In the genomic region with DNA sequence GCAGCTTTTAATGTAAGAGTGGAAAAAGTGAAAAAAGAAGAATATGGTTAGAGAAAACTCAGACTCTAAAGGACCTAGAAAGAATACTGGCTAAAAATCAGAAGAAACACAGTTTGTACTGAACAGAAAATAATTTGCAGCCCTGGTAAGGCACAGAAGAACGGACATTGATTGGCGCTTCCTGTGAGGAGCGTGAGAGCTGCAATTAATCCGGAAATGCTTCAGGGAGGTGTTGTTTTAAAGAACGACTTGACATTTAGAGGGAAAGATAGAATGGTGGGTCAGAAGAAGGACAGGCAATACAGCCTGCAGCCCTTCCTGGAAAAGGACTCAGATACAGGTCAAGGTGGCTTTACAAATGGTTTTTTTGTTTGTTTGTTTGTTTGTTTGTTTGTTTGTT, we compare ENCODE assay signal across 23 cellular contexts.
"Had no signal": no experiment of that assay in that cellular context is flagged by ENCODE, and none has a peak within 500 bp of the region (broad histone marks: within the 10 kb centered on the region; RNA-seq: fewer than 3 reads in every experiment).

No MANE protein-coding gene starts in this region.

- H3K36me3 Mint-ChIP-seq: activated naive CD8-positive, alpha-beta T cell treated with anti-CD3 and anti-CD28 coated beads, Interleukin-2, amount 10 ng/mL, durations not matched to agents 7 days and 5 days had no signal

- H3K4me1 Mint-ChIP-seq: activated CD4-positive, alpha-beta T cell treated with anti-CD3 and anti-CD28 coated beads for 36 hours; activated naive CD8-positive, alpha-beta T cell treated with anti-CD3 and anti-CD28 coated beads, Interleukin-2, amount 10 ng/mL, durations not matched to agents 7 days and 5 days had no signal

- H3K27me3 ChIP-seq: adrenal gland had no signal

- H3K27ac ChIP-seq: SK-N-MC, VCaP had no signal

- H3K27me3 Mint-ChIP-seq: activated CD4-positive, alpha-beta T cell treated with anti-CD3 and anti-CD28 coated beads for 36 hours; activated CD8-positive, alpha-beta T cell treated with anti-CD3 and anti-CD28 coated beads for 36 hours had no signal

- H3K36me3 ChIP-seq: adrenal gland had no signal

- DNase-seq: activated CD4-positive, alpha-beta T cell treated with anti-CD3 and anti-CD28 coated beads for 36 hours; activated CD4-positive, CD25-positive, alpha-beta regulatory T cell; activated CD8-positive, alpha-beta memory T cell treated with anti-CD3 and anti-CD28 coated beads, Interleukin-2, amount 50 U/mL, for 4 hours; activated CD8-positive, alpha-beta T cell treated with anti-CD3 and anti-CD28 coated beads for 36 hours; activated naive CD4-positive, alpha-beta T cell treated with anti-CD3 and anti-CD28 coated beads, Interleukin-2, amount 50 U/mL, for 16 hours; activated naive CD8-positive, alpha-beta T cell treated with anti-CD3 and anti-CD28 coated beads, Interleukin-2, amount 10 ng/mL, durations not matched to agents 7 days and 5 days; activated T-cell treated with anti-CD3 and anti-CD28 coated beads, Interleukin-2, amount 50 U/mL, for 72 hours; adrenal gland; aorta; Karpas-422; NCI-H1105 treated with DMSO at 0.1 percent for 48 hours; NCI-H1436 treated with DMSO at 0.1 percent for 48 hours; NCI-H187; NCI-H2081; NCI-H510A treated with DMSO at 0.1 percent for 48 hours; NCI-H69; NK-92 treated with Interleukin-12 subunit alpha and Interleukin-12 subunit beta, amount 100 ng/mL, for 24 hours; OCI-M1; RPMI8226; T-helper 1 cell had no signal

- H3K9me3 ChIP-seq: adrenal gland had no signal

- H3K4me3 ChIP-seq: adrenal gland, K562, SK-N-MC had no signal

- H3K4me3 Mint-ChIP-seq: activated CD4-positive, alpha-beta T cell treated with anti-CD3 and anti-CD28 coated beads for 36 hours; activated CD8-positive, alpha-beta T cell treated with anti-CD3 and anti-CD28 coated beads for 36 hours; activated naive CD8-positive, alpha-beta T cell treated with anti-CD3 and anti-CD28 coated beads, Interleukin-2, amount 10 ng/mL, durations not matched to agents 7 days and 5 days; activated T-cell treated with anti-CD3 and anti-CD28 coated beads, Interleukin-2, amount 50 U/mL, for 72 hours had no signal

- H3K9me3 Mint-ChIP-seq: activated CD8-positive, alpha-beta T cell treated with anti-CD3 and anti-CD28 coated beads for 36 hours; activated naive CD8-positive, alpha-beta T cell treated with anti-CD3 and anti-CD28 coated beads, Interleukin-2, amount 10 ng/mL, durations not matched to agents 7 days and 5 days; activated T-cell treated with anti-CD3 and anti-CD28 coated beads, Interleukin-2, amount 50 U/mL, for 72 hours had no signal

- H3K27ac Mint-ChIP-seq: activated CD4-positive, alpha-beta T cell treated with anti-CD3 and anti-CD28 coated beads for 36 hours; activated CD8-positive, alpha-beta T cell treated with anti-CD3 and anti-CD28 coated beads for 36 hours; activated naive CD8-positive, alpha-beta T cell treated with anti-CD3 and anti-CD28 coated beads, Interleukin-2, amount 10 ng/mL, durations not matched to agents 7 days and 5 days; activated T-cell treated with anti-CD3 and anti-CD28 coated beads, Interleukin-2, amount 50 U/mL, for 72 hours had no signal
